Comparison of ENCODE assay signal across 9 cellular contexts in genomic region chr1:234988160-234988528, GRCh38.
DNase-seq lines count a peak whose midpoint lies in the region; ATAC-seq and TF ChIP-seq lines count a peak whose summit lies in the region.
"Had no signal": no experiment of that assay in that cellular context is flagged by ENCODE, and none has a peak within 500 bp of the region (broad histone marks: within the 10 kb centered on the region; RNA-seq: fewer than 3 reads in every experiment).

No MANE protein-coding gene starts in this region.

- TF ChIP-seq POLR2A in heart left ventricle (IDR thresholded peaks at IDR 0.05), result no peak

- ATAC-seq in heart left ventricle, result no peak
- ATAC-seq in Right ventricle myocardium superior (ENCODE audit: poor library complexity), result no peak
- ATAC-seq in upper lobe of right lung, result no peak

- 67 to 78% (median 73%) methylated on average over 2 of the region's 2 CpGs for WGBS in heart left ventricle, 4 donors
- 43% methylated on average over 2 of the region's 2 CpGs for WGBS in mammary epithelial cell (ENCODE audit: low coverage, missing lambda C conversion rate)

- intact Hi-C loops in heart left ventricle (cut with DNase I), result loop anchor here in 7 of 10 donors (5.0 to 10.0 kb wide), 7 partner anchors 59 to 386 kb away; partner anchors contain the start of gene IRF2BP2 (in 2 of the 7)
- intact Hi-C loops in Right ventricle myocardium superior (cut with DNase I), result loop anchor here (5.0 kb wide), 2 partner anchors 71 to 84 kb away; no protein-coding TSS in a partner anchor
- intact Hi-C loops in mammary epithelial cell (cut with micrococcal nuclease), result no loop called here
- intact Hi-C loops in upper lobe of right lung (cut with DNase I), result no loop called here

- no TSS peak for BruUV-seq in mammary epithelial cell (replicated peaks; lab: Mats Ljungman, UMichigan)

- dilution Hi-C loops in mammary epithelial cell (cut with HindIII; ENCODE audit: low sequenced_read_pairs), result no loop called here

- H3K79me2 ChIP-seq in mammary epithelial cell (ENCODE audit: insufficient read depth, low read length), result no peaks in the 10 kb centered on the region

- H3K27ac ChIP-seq in heart left ventricle (peak overlapping the region; percentile 79 to 98 (median 90)), mammary epithelial cell (ENCODE audit: insufficient read depth, low read depth, low read length) (peak overlapping the region; percentile 37), muscle layer of colon (ENCODE audit: low read depth, low read length) (peak overlapping the region; percentile 93), upper lobe of right lung (peak overlapping the region; percentile 91)
- no peak overlapping the region for H3K27ac ChIP-seq in effector memory CD4-positive, alpha-beta T cell (ENCODE audit: insufficient read depth, low read length, poor library complexity, severe bottlenecking)

- no peak overlapping the region for H2AFZ ChIP-seq in mammary epithelial cell (ENCODE audit: low read depth, low read length)

- H3K9me3 ChIP-seq in heart left ventricle (no peaks in the 10 kb centered on the region), mammary epithelial cell (replicated peaks; ENCODE audit: insufficient read depth, low read length) (no peaks in the 10 kb centered on the region), muscle layer of colon (ENCODE audit: low read length) (no peaks in the 10 kb centered on the region), upper lobe of right lung (no peaks in the 10 kb centered on the region)
- no peaks in the 10 kb centered on the region for H3K9me3 ChIP-seq in effector memory CD4-positive, alpha-beta T cell (ENCODE audit: control insufficient read depth, low read length)

- no peak overlapping the region for H3K4me2 ChIP-seq in mammary epithelial cell (ENCODE audit: insufficient read depth, low read depth, low read length)

- DNase-seq in heart left ventricle, result no peak
- DNase-seq in Right ventricle myocardium superior, result no peak
- DNase-seq in mammary epithelial cell, result no peak
- no peak for DNase-seq in upper lobe of right lung
- DNase-seq in effector memory CD4-positive, alpha-beta T cell, result no peak
- DNase-seq in GOT3 (lab: John Stamatoyannopoulos, UW), result no peak
- no peak for DNase-seq in activated T-cell treated with anti-CD3 and anti-CD28 coated beads for 4 hours
- DNase-seq: NCI-H2171 treated with DMSO at 0.1 percent for 48 hours had no signal

- no peaks in the 10 kb centered on the region for H3K27me3 ChIP-seq in heart left ventricle
- no peaks in the 10 kb centered on the region for H3K27me3 ChIP-seq in mammary epithelial cell (ENCODE audit: insufficient read depth, low read length)
- no peaks in the 10 kb centered on the region for H3K27me3 ChIP-seq in muscle layer of colon (ENCODE audit: control insufficient read depth in 1 of 2, insufficient read depth in 2 of 2, low read length in 2 of 2)
- no peaks in the 10 kb centered on the region for H3K27me3 ChIP-seq in upper lobe of right lung
- H3K27me3 ChIP-seq in effector memory CD4-positive, alpha-beta T cell (replicated peaks; ENCODE audit: control insufficient read depth, insufficient read depth, low read length, poor library complexity, severe bottlenecking), result no peaks in the 10 kb centered on the region

- H3K9ac ChIP-seq in mammary epithelial cell (ENCODE audit: insufficient read depth, low read length) (no peak overlapping the region), muscle layer of colon (ENCODE audit: low read length) (peak overlapping the region; percentile 18)

- no peak overlapping the region for H3K4me3 ChIP-seq in heart left ventricle
- H3K4me3 ChIP-seq in mammary epithelial cell (replicated peaks in 1 of 3; ENCODE audit: insufficient read depth in 1 of 3, low read depth in 2 of 3, low read length in 3 of 3), result no peak overlapping the region
- no peak overlapping the region for H3K4me3 ChIP-seq in muscle layer of colon (ENCODE audit: low read depth in 1 of 2, low read length in 2 of 2)
- no peak overlapping the region for H3K4me3 ChIP-seq in upper lobe of right lung
- H3K4me3 ChIP-seq in effector memory CD4-positive, alpha-beta T cell (ENCODE audit: insufficient read depth, low read depth, low read length, poor library complexity, severe bottlenecking), result no peak overlapping the region

- CTCF ChIA-PET in mammary epithelial cell (lab: Charles Lee; ENCODE audit: low non-redundant PET), result no interaction called here

- H4K20me1 ChIP-seq in mammary epithelial cell (ENCODE audit: insufficient read depth, low read length), result no peaks in the 10 kb centered on the region

- H3K4me1 ChIP-seq in heart left ventricle (peaks cover 15 to 62% (median 35%) of the 10 kb centered on the region in 12 donors), mammary epithelial cell (ENCODE audit: insufficient read depth, low read length) (peaks cover 22% of the 10 kb centered on the region), muscle layer of colon (ENCODE audit: insufficient read depth, low read length) (peaks cover 37% of the 10 kb centered on the region), upper lobe of right lung (peaks cover 48% of the 10 kb centered on the region)
- H3K4me1 ChIP-seq in effector memory CD4-positive, alpha-beta T cell (ENCODE audit: control insufficient read depth, insufficient read depth, low read length, poor library complexity, severe bottlenecking), result peaks cover 14% of the 10 kb centered on the region

- in situ Hi-C loops in mammary epithelial cell (cut with MboI; ENCODE audit: low sequenced_read_pairs in 2 of 2), result no loop called here

- H3K36me3 ChIP-seq in heart left ventricle, result no peaks in the 10 kb centered on the region
- H3K36me3 ChIP-seq in mammary epithelial cell (ENCODE audit: insufficient read depth, low read length), result no peaks in the 10 kb centered on the region
- H3K36me3 ChIP-seq in muscle layer of colon (ENCODE audit: insufficient read depth, low read length), result no peaks in the 10 kb centered on the region
- H3K36me3 ChIP-seq in upper lobe of right lung, result no peaks in the 10 kb centered on the region
- no peaks in the 10 kb centered on the region for H3K36me3 ChIP-seq in effector memory CD4-positive, alpha-beta T cell (ENCODE audit: control insufficient read depth, insufficient read depth, low read length)

- no peak for TF ChIP-seq CTCF in heart left ventricle (IDR thresholded peaks at IDR 0.05)
- TF ChIP-seq CTCF in mammary epithelial cell (conservative IDR thresholded peaks at IDR 0.05 in 1 of 2, IDR thresholded peaks at IDR 0.05 in 1 of 2; ENCODE audit: extremely low read depth in 1 of 2, insufficient read depth in 1 of 2, low read depth in 1 of 2, low read length in 2 of 2), result no peak
- no peak for TF ChIP-seq CTCF in upper lobe of right lung (IDR thresholded peaks at IDR 0.05)

Comparison
In these comparisons a context has a peak if more than half of its experiments do, and no peak if none do; other contexts are left out.
1. intact Hi-C loops: an anchor here in heart left ventricle (5.0 to 10.0 kb wide) and Right ventricle myocardium superior (5.0 kb wide); none called in mammary epithelial cell and upper lobe of right lung.